Comparison of ENCODE assay signal across 1 cellular context in the genomic region with DNA sequence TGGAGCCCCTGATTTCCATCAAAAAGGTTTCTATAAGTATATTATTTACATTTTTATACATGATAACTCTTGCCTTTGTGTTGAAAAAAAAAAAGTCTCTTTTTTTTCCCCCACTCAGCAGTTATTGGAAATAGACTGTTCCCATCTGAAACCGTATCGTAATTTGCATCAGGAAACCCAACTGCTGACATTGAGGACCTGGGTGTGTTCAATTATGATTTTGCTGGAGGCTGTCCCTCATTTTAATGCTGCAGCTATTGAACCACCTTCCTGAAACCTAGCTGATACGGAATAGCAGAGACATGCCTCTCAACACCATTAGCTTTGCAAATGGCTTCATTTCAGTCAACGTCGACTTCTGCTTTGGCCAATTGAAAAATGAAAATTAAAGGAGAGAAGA.
TF ChIP-seq lines count a peak whose summit lies in the region.

No MANE protein-coding gene starts in this region.

TF ChIP-seq in K562, 482 proteins besides CTCF, POLR2A, EP300 and RAD21 (continued from another document):
- TF ChIP-seq C11orf30 (IDR thresholded peaks at IDR 0.05; ENCODE audit: low read depth): peak; percentile 36; the same call in 1 of the 2 replicates
